In the genomic region with DNA sequence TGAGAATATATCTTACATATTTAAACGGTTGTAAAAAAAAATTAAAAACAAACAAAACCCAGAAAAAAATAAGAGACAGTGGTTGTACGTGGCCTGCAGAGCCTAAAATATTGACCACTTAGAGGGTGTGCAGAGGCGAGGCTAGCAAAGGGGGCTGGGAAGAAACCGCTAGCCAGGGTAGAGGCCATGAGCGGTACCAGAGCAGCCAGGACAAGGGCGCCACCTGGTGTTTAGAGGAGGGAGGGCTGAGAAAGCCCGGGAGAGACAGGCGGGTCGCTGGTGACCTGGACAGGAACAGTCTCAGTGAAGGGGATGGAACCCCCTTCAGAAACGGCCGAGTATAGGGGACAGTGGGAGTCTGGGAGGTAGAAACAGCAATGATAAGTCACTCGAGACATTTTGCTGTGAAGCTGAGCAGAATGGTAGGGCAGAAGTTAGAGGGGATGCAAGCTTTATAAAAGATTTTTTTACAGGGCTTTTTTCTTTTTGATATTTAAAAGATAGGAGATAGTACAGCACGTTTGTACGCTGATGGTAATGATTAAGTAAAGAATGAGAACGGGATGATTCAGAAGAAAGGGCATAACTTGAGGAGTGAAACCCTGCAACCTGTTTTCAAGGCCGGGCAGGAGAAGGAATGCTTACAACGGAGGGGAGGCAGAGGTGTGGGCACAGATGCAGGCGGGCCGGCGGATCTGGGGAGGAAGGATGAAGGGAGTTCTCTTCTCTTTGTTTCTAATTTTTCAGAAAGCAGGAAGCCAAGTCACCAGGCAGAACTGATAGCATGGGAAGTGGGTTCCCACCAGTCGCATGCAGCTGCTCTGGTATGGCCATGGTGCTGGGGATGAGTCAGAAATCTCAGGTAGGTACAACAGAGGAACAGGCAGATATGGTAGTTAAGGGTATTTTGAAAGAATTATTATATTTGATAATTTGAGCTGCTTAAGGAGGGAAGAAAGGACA, we compare ENCODE assay signal across 8 cellular contexts.
DNase-seq lines count a peak whose midpoint lies in the region; ATAC-seq, FAIRE-seq and TF ChIP-seq lines count a peak whose summit lies in the region.

No MANE protein-coding gene starts in this region.

- no peaks in the 10 kb centered on the region for H3K4me1 ChIP-seq in OCI-LY7 (ENCODE audit: insufficient read depth, low read length, poor library complexity, severe bottlenecking)
- H3K4me1 ChIP-seq in pancreas = no peaks in the 10 kb centered on the region

- 16 to 18% methylated on average over 21 of the region's 21 CpGs for WGBS in pancreas, 2 donors

- CTCF ChIA-PET in OCI-LY7 (lab: Charles Lee; ENCODE audit: unreplicated experiment) = no interaction called here

- H3K4me1 Mint-ChIP-seq in type B pancreatic cell (ENCODE audit: unreplicated experiment) = no peaks in the 10 kb centered on the region

- H3K4me3 ChIP-seq in OCI-LY7 (ENCODE audit: low read depth, low read length, poor library complexity, severe bottlenecking) (no peak overlapping the region), fibroblast of the aortic adventitia (ENCODE audit: low read depth, low read length) (no peak overlapping the region), pancreas (no peak overlapping the region)

- BruUV-seq in OCI-LY7 (replicated peaks; lab: Mats Ljungman, UMichigan) = no TSS peak

- H3K27me3 ChIP-seq in pancreas = no peaks in the 10 kb centered on the region

- H3K4me2 ChIP-seq in OCI-LY7 (ENCODE audit: low read length) = no peak overlapping the region

- H3K36me3 ChIP-seq in OCI-LY7 (ENCODE audit: insufficient read depth, low read length) (no peaks in the 10 kb centered on the region), pancreas (no peaks in the 10 kb centered on the region)

- H3K27me3 Mint-ChIP-seq in type B pancreatic cell = peaks cover 23% of the 10 kb centered on the region

- peak; percentile 93 for TF ChIP-seq CTCF in OCI-LY7 (conservative IDR thresholded peaks at IDR 0.05; ENCODE audit: low read length)
- peak; percentile 76 for TF ChIP-seq CTCF in fibroblast of the aortic adventitia (IDR thresholded peaks at IDR 0.05; ENCODE audit: insufficient read depth, low read length)
- peak; percentile 64 to 83 (median 79) for TF ChIP-seq CTCF in pancreas (IDR thresholded peaks at IDR 0.05)
- TF ChIP-seq CTCF in type B pancreatic cell (conservative IDR thresholded peaks at IDR 0.05) = peak; percentile 91

- DNase-seq in COLO829 (ENCODE audit: low spot score) (peak; percentile 25), OCI-LY7 (ENCODE audit: low spot score) (peak; percentile 59), activated T-cell treated with anti-CD3 and anti-CD28 coated beads for 4 hours (peak; percentile 75), fibroblast of the aortic adventitia (ENCODE audit: low read depth) (peak; percentile 34), pancreas (peak; percentile 44 to 86 (median 73)), type B pancreatic cell (ENCODE audit: extremely low spot score, unreplicated experiment) (peak; percentile 78)

- no peaks in the 10 kb centered on the region for H4K20me1 ChIP-seq in OCI-LY7 (ENCODE audit: insufficient read depth, low read length)

- no peaks in the 10 kb centered on the region for H3K79me2 ChIP-seq in OCI-LY7 (ENCODE audit: insufficient read depth, low read depth, low read length)

- H3K36me3 Mint-ChIP-seq in type B pancreatic cell = peaks cover 5% of the 10 kb centered on the region

- H3K9me3 ChIP-seq in OCI-LY7 (ENCODE audit: low read length) (no peaks in the 10 kb centered on the region), pancreas (no peaks in the 10 kb centered on the region)

- H3K27ac Mint-ChIP-seq in type B pancreatic cell = no peak overlapping the region

- no peaks in the 10 kb centered on the region for H3K9me3 Mint-ChIP-seq in type B pancreatic cell

- no peak overlapping the region for H3K4me3 Mint-ChIP-seq in type B pancreatic cell

- ATAC-seq in GM19397 (IDR thresholded peaks at IDR 0.05; ENCODE audit: unreplicated experiment) = peak; percentile 99
- peak; percentile 98 for ATAC-seq in HG03457 (IDR thresholded peaks at IDR 0.05; ENCODE audit: unreplicated experiment)
- ATAC-seq in pancreas = peak; percentile 96 to 99 (median 98)

- H2AFZ ChIP-seq in OCI-LY7 (ENCODE audit: low read length) = 0 out of 2 replicates have a peak overlapping the region, but pooled peaks have one; percentile 33

- intact Hi-C loops in OCI-LY7 (cut with micrococcal nuclease; ENCODE audit: unreplicated experiment) (loop anchor here (1.0 kb wide), 1 partner anchor 77 kb away; no protein-coding TSS in a partner anchor), pancreas (cut with DNase I) (loop anchor here in 1 of 3 donors (10.0 kb wide), 1 partner anchor 449 kb away; no protein-coding TSS in a partner anchor)

- no peak for FAIRE-seq in pancreas (lab: Jason Lieb, UNC)

- POLR2A ChIA-PET in OCI-LY7 (lab: Charles Lee) = interaction anchor here (0.6 kb wide), 1 partner anchor 114 kb away, joined by 3 read pairs; no protein-coding TSS in a partner anchor

- H3K27ac ChIP-seq in OCI-LY7 (ENCODE audit: low read depth, low read length, poor library complexity, severe bottlenecking) = no peak overlapping the region
- no peak overlapping the region for H3K27ac ChIP-seq in pancreas

- H3K9me2 ChIP-seq in OCI-LY7 (ENCODE audit: insufficient read depth, low read length) = no peaks in the 10 kb centered on the region

Comparison
In these comparisons a context has a peak if more than half of its experiments do, and no peak if none do; other contexts are left out.
1. DNase-seq: peak in every context shown above with its lines; median percentile 78 in type B pancreatic cell; 75 in activated T-cell treated with anti-CD3 and anti-CD28 coated beads for 4 hours; 73 in pancreas; 59 in OCI-LY7; 34 in fibroblast of the aortic adventitia; 25 in COLO829.